In the genomic region with DNA sequence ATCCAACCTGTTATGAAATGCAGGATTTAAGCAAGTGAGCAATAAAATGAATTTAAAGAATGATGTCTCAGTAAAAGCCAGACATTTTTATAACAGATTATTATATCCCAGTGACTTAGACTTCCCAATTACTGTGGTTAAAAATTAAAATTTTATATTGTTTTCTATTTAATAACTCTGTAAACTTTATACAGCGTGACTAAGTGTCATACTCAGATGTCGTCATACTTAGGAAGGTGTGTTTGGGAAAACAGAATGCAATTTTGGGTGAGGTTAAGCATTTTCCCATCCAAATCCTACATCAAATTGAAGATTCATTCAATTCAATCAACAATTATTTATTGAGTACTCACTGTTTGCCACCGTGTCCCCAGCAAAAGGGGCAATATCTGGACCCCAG, we compare ENCODE assay signal across 9 cellular contexts. TPM values are rescaled to one million over a fixed set of nuclear protein-coding genes. Genes with fewer than 3 reads are reported as not detected.
"Had no signal": no experiment of that assay in that cellular context is flagged by ENCODE, and none has a peak within 500 bp of the region (broad histone marks: within the 10 kb centered on the region; RNA-seq: fewer than 3 reads in every experiment).

No MANE protein-coding gene starts in this region.

- FAIRE-seq: G401.6, GM12878, GM12891, GM12892, GM18507, GM19239 had no signal

- H3K4me3 ChIP-seq: GM12878 had no signal

- ATAC-seq: GM12878 had no signal

- DNase-seq: GDM1, GF-D8 had no signal

RNA-seq across cellular contexts. Expression of gene FRMD1, which starts 31.4 kb away (rescaled TPM):
- total RNA-seq: G401, GM12878 had no signal
- polyA plus RNA-seq: GM12878 had no signal
